8 cellular contexts compared by ENCODE assay signal in the genomic region with DNA sequence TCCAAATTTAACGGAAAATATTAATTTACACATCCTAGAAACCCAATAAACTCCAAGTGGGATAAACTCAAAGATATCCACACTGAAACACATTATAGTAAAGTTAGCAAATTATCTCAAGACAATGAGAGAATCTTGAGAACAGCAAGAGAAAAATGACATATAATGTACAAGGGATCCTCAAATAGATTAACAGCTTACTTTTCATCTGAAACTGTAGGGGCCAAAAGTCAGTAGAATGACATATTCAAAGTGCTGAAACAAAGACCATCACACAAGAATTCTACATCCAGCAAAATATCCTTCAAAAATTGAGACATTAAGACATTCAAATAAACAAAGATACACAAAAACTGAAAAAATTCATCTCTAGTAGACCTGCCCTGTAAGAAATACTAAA.
"Had no signal": no experiment of that assay in that cellular context is flagged by ENCODE, and none has a peak within 500 bp of the region (broad histone marks: within the 10 kb centered on the region; RNA-seq: fewer than 3 reads in every experiment).

No MANE protein-coding gene starts in this region.

- ATAC-seq: K562 had no signal

- H3K9ac ChIP-seq: KMS-11 had no signal

- H3K4me2 ChIP-seq: KMS-11 had no signal

- H3K36me3 Mint-ChIP-seq: IgD-negative memory B cell had no signal

- H3K4me1 Mint-ChIP-seq: IgD-negative memory B cell had no signal

- H3K27ac ChIP-seq: HL-60, KMS-11 had no signal

- DNase-seq: IMR-90, KBM-7, KG1 had no signal

- H3K4me3 ChIP-seq: K562 had no signal

- H3K4me3 Mint-ChIP-seq: IgD-negative memory B cell had no signal

- H3K27ac Mint-ChIP-seq: IgD-negative memory B cell had no signal

- FAIRE-seq: HTR-8/SVneo, K562 had no signal
